Comparison of ENCODE assay signal across 33 cellular contexts in genomic region chr4:173404296-173404865, GRCh38. TPM values are rescaled to one million over a fixed set of nuclear protein-coding genes. Genes with fewer than 3 reads are reported as not detected.
"Had no signal": no experiment of that assay in that cellular context is flagged by ENCODE, and none has a peak within 500 bp of the region (broad histone marks: within the 10 kb centered on the region; RNA-seq: fewer than 3 reads in every experiment).

No MANE protein-coding gene starts in this region.

- H3K4me1 Mint-ChIP-seq: naive B cell; naive thymus-derived CD8-positive, alpha-beta T cell; nephron progenitor cell; neural crest cell; stimulated activated naive B cell treated with anti-CD40 and anti-IgM and Interleukin-4, amounts not matched to agents 10 μg/mL and 1 μg/mL and 100 μg/mL, for 72 hours; stimulated activated naive CD8-positive, alpha-beta T cell treated with anti-CD3 and anti-CD28 coated beads, Interleukin-15, amount 100 ng/mL, for 72 hours had no signal

- DNase-seq: naive B cell; naive thymus-derived CD8-positive, alpha-beta T cell; nephron progenitor cell; nucleus accumbens; posterior cingulate gyrus; psoas muscle; right cardiac atrium; right lobe of liver; sigmoid colon; spleen; stimulated activated CD4-positive, alpha-beta T cell treated with anti-CD3 and anti-CD28 coated beads, Interleukin-12 subunit alpha, Interleukin-12 subunit beta, amount 100 ng/mL, for 4 hours; stimulated activated CD4-positive, alpha-beta T cell treated with anti-CD3 and anti-CD28 coated beads, Interleukin-1b, Interleukin-23, amount 100 ng/mL, for 48 hours; stimulated activated CD4-positive, alpha-beta T cell treated with anti-CD3 and anti-CD28 coated beads, Interleukin-4, amount 100 ng/mL, for 24 hours; stimulated activated naive B cell treated with anti-CD40 and anti-IgM and Interleukin-4, amounts not matched to agents 10 μg/mL and 1 μg/mL and 100 μg/mL, for 72 hours; stimulated activated naive CD8-positive, alpha-beta T cell treated with anti-CD3 and anti-CD28 coated beads, Interleukin-15, amount 100 ng/mL, for 72 hours; stimulated activated naive CD8-positive, alpha-beta T cell treated with anti-CD3 and anti-CD28 coated beads, Interleukin-15, Interleukin-2, amounts not matched to agents 100 U/mL and 50 U/mL, for 24 hours; substantia nigra; testis; thyroid gland; trophoblast cell; upper lobe of left lung had no signal

- H3K9me3 Mint-ChIP-seq: naive B cell; naive thymus-derived CD8-positive, alpha-beta T cell; natural killer cell treated with Interleukin-12 subunit alpha and Interleukin-12 subunit beta and Interleukin-15 and Interleukin-18, amount 100 ng/mL, for 72 hours; nephron progenitor cell; neural crest cell; stimulated activated effector memory CD8-positive, alpha-beta T cell treated with anti-CD3 and anti-CD28 coated beads, Interleukin-12 subunit alpha, Interleukin-12 subunit beta, amount 100 ng/mL, for 72 hours; stimulated activated naive B cell treated with anti-CD40 and anti-IgM and Interleukin-4, amounts not matched to agents 10 μg/mL and 1 μg/mL and 100 μg/mL, for 72 hours; stimulated activated naive CD8-positive, alpha-beta T cell treated with anti-CD3 and anti-CD28 coated beads, Interleukin-15, amount 100 ng/mL, for 72 hours had no signal

- FAIRE-seq: urothelium cell line had no signal

- H3K9me3 ChIP-seq: neutrophil, psoas muscle, right lobe of liver, sigmoid colon, spleen, suprapubic skin, testis, thyroid gland, tibial nerve, upper lobe of left lung, vagina had no signal

- H3K4me3 Mint-ChIP-seq: naive B cell; naive thymus-derived CD8-positive, alpha-beta T cell; natural killer cell treated with Interleukin-12 subunit alpha and Interleukin-12 subunit beta and Interleukin-15 and Interleukin-18, amount 100 ng/mL, for 72 hours; nephron progenitor cell; neural crest cell; stimulated activated effector memory CD8-positive, alpha-beta T cell treated with anti-CD3 and anti-CD28 coated beads, Interleukin-12 subunit alpha, Interleukin-12 subunit beta, amount 100 ng/mL, for 72 hours; stimulated activated naive B cell treated with anti-CD40 and anti-IgM and Interleukin-4, amounts not matched to agents 10 μg/mL and 1 μg/mL and 100 μg/mL, for 72 hours; stimulated activated naive CD8-positive, alpha-beta T cell treated with anti-CD3 and anti-CD28 coated beads, Interleukin-15, amount 100 ng/mL, for 72 hours had no signal

- H3K27ac Mint-ChIP-seq: naive B cell; naive thymus-derived CD8-positive, alpha-beta T cell; natural killer cell treated with Interleukin-12 subunit alpha and Interleukin-12 subunit beta and Interleukin-15 and Interleukin-18, amount 100 ng/mL, for 72 hours; nephron progenitor cell; progenitor cell of endocrine pancreas; stimulated activated effector memory CD8-positive, alpha-beta T cell treated with anti-CD3 and anti-CD28 coated beads, Interleukin-12 subunit alpha, Interleukin-12 subunit beta, amount 100 ng/mL, for 72 hours; stimulated activated naive B cell treated with anti-CD40 and anti-IgM and Interleukin-4, amounts not matched to agents 10 μg/mL and 1 μg/mL and 100 μg/mL, for 72 hours; stimulated activated naive CD8-positive, alpha-beta T cell treated with anti-CD3 and anti-CD28 coated beads, Interleukin-15, amount 100 ng/mL, for 72 hours had no signal

- H3K36me3 ChIP-seq: neutrophil, right lobe of liver, thyroid gland had no signal

- H3K27me3 ChIP-seq: neutrophil, right lobe of liver, sigmoid colon, spleen, suprapubic skin, testis, thyroid gland, tibial nerve, upper lobe of left lung, vagina had no signal

- H3K36me3 Mint-ChIP-seq: naive B cell; naive thymus-derived CD8-positive, alpha-beta T cell; natural killer cell treated with Interleukin-12 subunit alpha and Interleukin-12 subunit beta and Interleukin-15 and Interleukin-18, amount 100 ng/mL, for 72 hours; stimulated activated naive B cell treated with anti-CD40 and anti-IgM and Interleukin-4, amounts not matched to agents 10 μg/mL and 1 μg/mL and 100 μg/mL, for 72 hours had no signal

- H3K4me3 ChIP-seq: psoas muscle, right lobe of liver, sigmoid colon, smooth muscle cell, spleen, suprapubic skin, testis, thyroid gland, tibial nerve, upper lobe of left lung, vagina had no signal

- H3K27ac ChIP-seq: neutrophil, parathyroid adenoma, psoas muscle, right lobe of liver, sigmoid colon, spleen, suprapubic skin, testis, thyroid gland, tibial nerve, upper lobe of left lung, vagina had no signal

- H3K4me1 ChIP-seq: parathyroid adenoma, psoas muscle, right lobe of liver, spleen, suprapubic skin, testis, thyroid gland, tibial nerve, upper lobe of left lung, vagina had no signal

- ATAC-seq: naive thymus-derived CD8-positive, alpha-beta T cell; natural killer cell treated with Interleukin-12 subunit alpha and Interleukin-12 subunit beta and Interleukin-15 and Interleukin-18, amount 100 ng/mL, for 72 hours; psoas muscle; right cardiac atrium; right lobe of liver; stimulated activated effector memory CD8-positive, alpha-beta T cell treated with anti-CD3 and anti-CD28 coated beads, Interleukin-12 subunit alpha, Interleukin-12 subunit beta, amount 100 ng/mL, for 72 hours; stimulated activated naive B cell treated with anti-CD40 and anti-IgM and Interleukin-4, amounts not matched to agents 10 μg/mL and 1 μg/mL and 100 μg/mL, for 72 hours; stimulated activated naive CD8-positive, alpha-beta T cell treated with anti-CD3 and anti-CD28 coated beads, Interleukin-15, amount 100 ng/mL, for 72 hours; stimulated activated naive CD8-positive, alpha-beta T cell treated with anti-CD3 and anti-CD28 coated beads, Interleukin-15, Interleukin-2, amounts not matched to agents 100 U/mL and 50 U/mL, for 24 hours had no signal

- H3K27me3 Mint-ChIP-seq: naive B cell; natural killer cell treated with Interleukin-12 subunit alpha and Interleukin-12 subunit beta and Interleukin-15 and Interleukin-18, amount 100 ng/mL, for 72 hours; progenitor cell of endocrine pancreas; stimulated activated naive B cell treated with anti-CD40 and anti-IgM and Interleukin-4, amounts not matched to agents 10 μg/mL and 1 μg/mL and 100 μg/mL, for 72 hours had no signal

RNA-seq across cellular contexts. Expression of gene SCRG1, which starts 5.5 kb away (rescaled TPM):
- total RNA-seq: naive thymus-derived CD8-positive, alpha-beta T cell; natural killer cell treated with Interleukin-12 subunit alpha and Interleukin-12 subunit beta and Interleukin-15 and Interleukin-18, amount 100 ng/mL, for 72 hours; progenitor cell of endocrine pancreas; renal cortical epithelial cell; right lobe of liver had no signal
- polyA plus RNA-seq: naive thymus-derived CD8-positive, alpha-beta T cell had no signal
